ENCODE assay signal across 28 cellular contexts in the genomic region with DNA sequence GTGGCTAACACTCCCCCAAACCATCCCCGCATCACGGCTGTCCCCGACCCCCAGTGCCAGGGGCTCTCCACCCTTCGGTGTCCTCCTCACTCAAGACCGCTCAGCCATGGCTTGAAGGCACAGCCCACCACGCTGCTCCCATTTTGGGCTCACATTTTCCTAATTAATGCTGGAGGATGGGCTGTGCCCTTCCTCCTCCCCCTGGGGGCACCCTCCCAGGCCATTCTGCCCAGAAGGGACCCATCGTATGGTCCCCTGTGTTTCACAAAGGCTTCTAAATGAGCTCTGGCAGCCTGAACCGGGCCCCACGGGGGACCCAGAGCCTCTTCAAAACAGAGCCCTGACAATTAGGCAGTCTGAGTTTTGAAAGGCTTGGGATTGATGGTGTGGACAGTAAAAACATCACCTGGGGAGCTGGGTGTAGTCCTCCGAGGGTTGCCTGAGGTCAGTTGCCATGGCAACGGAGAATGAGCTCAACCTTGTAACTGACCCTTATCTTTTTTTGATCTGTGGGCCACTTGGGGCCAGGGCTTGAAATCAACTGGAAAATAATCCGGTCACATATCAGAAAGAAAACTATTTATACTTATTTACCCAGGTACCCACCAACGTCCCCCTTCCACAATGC.
DNase-seq lines count a peak whose midpoint lies in the region; ATAC-seq and TF ChIP-seq lines count a peak whose summit lies in the region.
"Had no signal": no experiment of that assay in that cellular context is flagged by ENCODE, and none has a peak within 500 bp of the region (broad histone marks: within the 10 kb centered on the region; RNA-seq: fewer than 3 reads in every experiment).

No MANE protein-coding gene starts in this region.

- H3K4me1 Mint-ChIP-seq in GM23338 (peaks cover 54% of the 10 kb centered on the region), nephron progenitor cell (peaks cover 85% of the 10 kb centered on the region), type B pancreatic cell (ENCODE audit: unreplicated experiment) (peaks cover 72% of the 10 kb centered on the region)

- no peak overlapping the region for H3K27ac Mint-ChIP-seq in GM23338
- H3K27ac Mint-ChIP-seq in nephron progenitor cell, result peak overlapping the region; percentile 84
- H3K27ac Mint-ChIP-seq in type B pancreatic cell, result no peak overlapping the region
- H3K27ac Mint-ChIP-seq: activated CD8-positive, alpha-beta T cell treated with anti-CD3 and anti-CD28 coated beads, Interleukin-2, amount 10 ng/mL, durations not matched to agents 7 days and 5 days; activated naive CD4-positive, alpha-beta T cell treated with anti-CD3 and anti-CD28 coated beads, Interleukin-2, amount 10 ng/mL, durations not matched to agents 7 days and 5 days had no signal

- H3K9me3 ChIP-seq in BLaER1 (no peaks in the 10 kb centered on the region), NT2/D1 (ENCODE audit: insufficient read depth, low read length) (no peaks in the 10 kb centered on the region)
- H3K9me3 ChIP-seq: adrenal gland, prostate gland, SJSA1, upper lobe of right lung had no signal

- no peak overlapping the region for H2AFZ ChIP-seq in GM23338

- H3K27me3 Mint-ChIP-seq in GM23338 (ENCODE audit: insufficient read depth, low read depth, poor library complexity), result peaks cover 8% of the 10 kb centered on the region
- H3K27me3 Mint-ChIP-seq in nephron progenitor cell (ENCODE audit: low read depth, poor library complexity), result peaks cover 3% of the 10 kb centered on the region
- H3K27me3 Mint-ChIP-seq in type B pancreatic cell, result peaks cover 42% of the 10 kb centered on the region

- H3K4me3 ChIP-seq in BLaER1 (no peak overlapping the region), GM23338 (no peak overlapping the region), NT2/D1 (ENCODE audit: insufficient read length, low read depth) (no peak overlapping the region)
- H3K4me3 ChIP-seq: adrenal gland, prostate gland, SJSA1, upper lobe of right lung had no signal

- no peaks in the 10 kb centered on the region for H3K9me2 ChIP-seq in GM23338 (ENCODE audit: insufficient read depth)

- H4K20me1 ChIP-seq in BLaER1 (peaks cover 74% of the 10 kb centered on the region), GM23338 (replicated peaks; ENCODE audit: insufficient read depth) (no peaks in the 10 kb centered on the region)

- H3K27me3 ChIP-seq in BLaER1 (no peaks in the 10 kb centered on the region), GM23338 (ENCODE audit: insufficient read depth) (no peaks in the 10 kb centered on the region), NT2/D1 (ENCODE audit: insufficient read depth, insufficient read length) (peaks cover 2% of the 10 kb centered on the region)
- H3K27me3 ChIP-seq: adrenal gland, SJSA1, upper lobe of right lung had no signal

- ATAC-seq in GM23338, result peak; percentile 55
- ATAC-seq in GM18511 (IDR thresholded peaks at IDR 0.05; ENCODE audit: unreplicated experiment), result no peak
- no peak for ATAC-seq in GM21423 (IDR thresholded peaks at IDR 0.05; ENCODE audit: unreplicated experiment)
- ATAC-seq: activated CD8-positive, alpha-beta T cell treated with anti-CD3 and anti-CD28 coated beads, Interleukin-2, amount 10 ng/mL, durations not matched to agents 7 days and 5 days; esophagus mucosa; left ventricle myocardium superior; upper lobe of right lung had no signal

- H3K9ac ChIP-seq in BLaER1 (peak overlapping the region; percentile 11; the same call in 1 of the 2 replicates), NT2/D1 (ENCODE audit: insufficient read length, low read depth) (peak overlapping the region; percentile 4)

- DNase-seq in GM23338 (ENCODE audit: low spot score) (no peak), NT2/D1 (ENCODE audit: low read depth, low spot score) (peak; percentile 56), nephron progenitor cell (no peak), DMS79 (lab: John Stamatoyannopoulos, UW) (no peak), type B pancreatic cell (ENCODE audit: extremely low spot score, unreplicated experiment) (no peak)
- DNase-seq: activated CD4-positive, alpha-beta T cell treated with anti-CD3 and anti-CD28 coated beads for 4 hours; activated CD8-positive, alpha-beta T cell treated with anti-CD3 and anti-CD28 coated beads, Interleukin-2, amount 10 ng/mL, durations not matched to agents 7 days and 5 days; activated naive CD4-positive, alpha-beta T cell treated with anti-CD3 and anti-CD28 coated beads, Interleukin-2, amount 10 ng/mL, durations not matched to agents 7 days and 5 days; dermis blood vessel endothelial cell; H9; Kasumi-1; left ventricle myocardium superior; NCI-H1694 treated with DMSO at 0.1 percent for 48 hours; NCI-H2171; NCI-H524 treated with DMSO at 0.1 percent for 48 hours; stimulated activated naive CD4-positive, alpha-beta T cell; T1000; upper lobe of right lung had no signal

- H3K4me3 Mint-ChIP-seq in GM23338 (no peak overlapping the region), nephron progenitor cell (peak overlapping the region; percentile 23), type B pancreatic cell (no peak overlapping the region)
- H3K4me3 Mint-ChIP-seq: activated CD8-positive, alpha-beta T cell treated with anti-CD3 and anti-CD28 coated beads, Interleukin-2, amount 10 ng/mL, durations not matched to agents 7 days and 5 days; activated naive CD4-positive, alpha-beta T cell treated with anti-CD3 and anti-CD28 coated beads, Interleukin-2, amount 10 ng/mL, durations not matched to agents 7 days and 5 days; brain; H9 had no signal

- H3K36me3 Mint-ChIP-seq in GM23338 (ENCODE audit: low read depth) (no peaks in the 10 kb centered on the region), nephron progenitor cell (ENCODE audit: low read depth) (no peaks in the 10 kb centered on the region), type B pancreatic cell (peaks cover 3% of the 10 kb centered on the region)
- H3K36me3 Mint-ChIP-seq: activated naive CD4-positive, alpha-beta T cell treated with anti-CD3 and anti-CD28 coated beads, Interleukin-2, amount 10 ng/mL, durations not matched to agents 7 days and 5 days; brain had no signal

- no peaks in the 10 kb centered on the region for H3F3A ChIP-seq in GM23338 (replicated peaks; ENCODE audit: low read depth)

- TF ChIP-seq CTCF in GM23338 (conservative IDR thresholded peaks at IDR 0.05; ENCODE audit: low read depth in 2 of 2) (no peak), nephron progenitor cell (IDR thresholded peaks at IDR 0.05) (no peak), type B pancreatic cell (conservative IDR thresholded peaks at IDR 0.05) (no peak)

- H3K9me3 Mint-ChIP-seq in GM23338, result no peaks in the 10 kb centered on the region
- no peaks in the 10 kb centered on the region for H3K9me3 Mint-ChIP-seq in nephron progenitor cell
- H3K9me3 Mint-ChIP-seq in type B pancreatic cell, result no peaks in the 10 kb centered on the region
- H3K9me3 Mint-ChIP-seq: activated naive CD4-positive, alpha-beta T cell treated with anti-CD3 and anti-CD28 coated beads, Interleukin-2, amount 10 ng/mL, durations not matched to agents 7 days and 5 days; brain; H9 had no signal

- H3K4me2 ChIP-seq in BLaER1 (peak overlapping the region; percentile 96), GM23338 (no peak overlapping the region)

- H3K79me2 ChIP-seq in GM23338 (replicated peaks; ENCODE audit: insufficient read depth), result no peaks in the 10 kb centered on the region

- H3K4me1 ChIP-seq in BLaER1 (peaks cover 64% of the 10 kb centered on the region), GM23338 (ENCODE audit: insufficient read depth) (peaks cover 10% of the 10 kb centered on the region), NT2/D1 (ENCODE audit: insufficient read depth, insufficient read length) (peaks cover 35% of the 10 kb centered on the region)
- H3K4me1 ChIP-seq: adrenal gland, prostate gland had no signal

- H3K36me3 ChIP-seq in BLaER1, result no peaks in the 10 kb centered on the region
- no peaks in the 10 kb centered on the region for H3K36me3 ChIP-seq in GM23338 (ENCODE audit: insufficient read depth)
- H3K36me3 ChIP-seq in NT2/D1 (ENCODE audit: insufficient read depth, insufficient read length, low read length), result no peaks in the 10 kb centered on the region
- H3K36me3 ChIP-seq: adrenal gland, prostate gland, SJSA1, upper lobe of right lung had no signal

- H3K27ac ChIP-seq in BLaER1 (peak overlapping the region; percentile 63), GM23338 (ENCODE audit: low read depth) (no peak overlapping the region)
- H3K27ac ChIP-seq: adrenal gland, C4-2B, prostate gland, SJSA1, upper lobe of right lung, VCaP had no signal

TF ChIP-seq in GM23338, 12 proteins besides CTCF, POLR2A, EP300 and RAD21 (continues in another document):
- TF ChIP-seq POLR2AphosphoS5 (IDR thresholded peaks at IDR 0.05; ENCODE audit: low read depth), result no peak
- TF ChIP-seq JUNB (IDR thresholded peaks at IDR 0.05; ENCODE audit: unreplicated experiment), result no peak
- no peak for TF ChIP-seq EZH2 (IDR thresholded peaks at IDR 0.05; ENCODE audit: low read depth, unreplicated experiment)
- no peak for TF ChIP-seq STAT1 (IDR thresholded peaks at IDR 0.05; ENCODE audit: unreplicated experiment)
- TF ChIP-seq ZNF331 (CRISPR knock-in tag; IDR thresholded peaks at IDR 0.05; ENCODE audit: low read depth), result no peak
- TF ChIP-seq, protein P1, sequence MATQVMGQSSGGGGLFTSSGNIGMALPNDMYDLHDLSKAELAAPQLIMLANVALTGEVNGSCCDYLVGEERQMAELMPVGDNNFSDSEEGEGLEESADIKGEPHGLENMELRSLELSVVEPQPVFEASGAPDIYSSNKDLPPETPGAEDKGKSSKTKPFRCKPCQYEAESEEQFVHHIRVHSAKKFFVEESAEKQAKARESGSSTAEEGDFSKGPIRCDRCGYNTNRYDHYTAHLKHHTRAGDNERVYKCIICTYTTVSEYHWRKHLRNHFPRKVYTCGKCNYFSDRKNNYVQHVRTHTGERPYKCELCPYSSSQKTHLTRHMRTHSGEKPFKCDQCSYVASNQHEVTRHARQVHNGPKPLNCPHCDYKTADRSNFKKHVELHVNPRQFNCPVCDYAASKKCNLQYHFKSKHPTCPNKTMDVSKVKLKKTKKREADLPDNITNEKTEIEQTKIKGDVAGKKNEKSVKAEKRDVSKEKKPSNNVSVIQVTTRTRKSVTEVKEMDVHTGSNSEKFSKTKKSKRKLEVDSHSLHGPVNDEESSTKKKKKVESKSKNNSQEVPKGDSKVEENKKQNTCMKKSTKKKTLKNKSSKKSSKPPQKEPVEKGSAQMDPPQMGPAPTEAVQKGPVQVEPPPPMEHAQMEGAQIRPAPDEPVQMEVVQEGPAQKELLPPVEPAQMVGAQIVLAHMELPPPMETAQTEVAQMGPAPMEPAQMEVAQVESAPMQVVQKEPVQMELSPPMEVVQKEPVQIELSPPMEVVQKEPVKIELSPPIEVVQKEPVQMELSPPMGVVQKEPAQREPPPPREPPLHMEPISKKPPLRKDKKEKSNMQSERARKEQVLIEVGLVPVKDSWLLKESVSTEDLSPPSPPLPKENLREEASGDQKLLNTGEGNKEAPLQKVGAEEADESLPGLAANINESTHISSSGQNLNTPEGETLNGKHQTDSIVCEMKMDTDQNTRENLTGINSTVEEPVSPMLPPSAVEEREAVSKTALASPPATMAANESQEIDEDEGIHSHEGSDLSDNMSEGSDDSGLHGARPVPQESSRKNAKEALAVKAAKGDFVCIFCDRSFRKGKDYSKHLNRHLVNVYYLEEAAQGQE (IDR thresholded peaks at IDR 0.05; ENCODE audit: unreplicated experiment), result no peak
- no peak for TF ChIP-seq NANOG (IDR thresholded peaks at IDR 0.05; ENCODE audit: borderline replicate concordance)
